ENCODE assay signal across 1 cellular context in genomic region chr3:132592211-132592610, GRCh38.
TF ChIP-seq lines count a peak whose summit lies in the region.

No MANE protein-coding gene starts in this region.

TF ChIP-seq in IMR-90, 13 proteins besides CTCF, POLR2A, EP300 and RAD21 (continued from another document):
- TF ChIP-seq, protein P1, sequence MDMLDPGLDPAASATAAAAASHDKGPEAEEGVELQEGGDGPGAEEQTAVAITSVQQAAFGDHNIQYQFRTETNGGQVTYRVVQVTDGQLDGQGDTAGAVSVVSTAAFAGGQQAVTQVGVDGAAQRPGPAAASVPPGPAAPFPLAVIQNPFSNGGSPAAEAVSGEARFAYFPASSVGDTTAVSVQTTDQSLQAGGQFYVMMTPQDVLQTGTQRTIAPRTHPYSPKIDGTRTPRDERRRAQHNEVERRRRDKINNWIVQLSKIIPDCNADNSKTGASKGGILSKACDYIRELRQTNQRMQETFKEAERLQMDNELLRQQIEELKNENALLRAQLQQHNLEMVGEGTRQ (IDR thresholded peaks at IDR 0.05; ENCODE audit: low read depth, low read length): no peak
- no peak for TF ChIP-seq ELK1 (IDR thresholded peaks at IDR 0.05; ENCODE audit: borderline replicate concordance, low read depth, low read length)
- TF ChIP-seq CEBPB (IDR thresholded peaks at IDR 0.05; ENCODE audit: low read depth, low read length): no peak
- TF ChIP-seq SMC3 (IDR thresholded peaks at IDR 0.05; ENCODE audit: low read depth, low read length): no peak
